1 cellular context compared by ENCODE assay signal in genomic region chr7:44221231-44221791, GRCh38.
TF ChIP-seq lines count a peak whose summit lies in the region.

No MANE protein-coding gene starts in this region.

TF ChIP-seq in K562, 482 proteins besides CTCF, POLR2A, EP300 and RAD21 (continued from another document and continues in another):
- TF ChIP-seq HDAC3 (IDR thresholded peaks at IDR 0.05; ENCODE audit: borderline replicate concordance, partially characterized antibody) = no peak
- no peak for TF ChIP-seq CCNT2 (IDR thresholded peaks at IDR 0.05; ENCODE audit: borderline replicate concordance, extremely low read depth, insufficient read length, low read depth, low read length)
- no peak for TF ChIP-seq ZEB2 (IDR thresholded peaks at IDR 0.05)
- TF ChIP-seq GABPA (tag; conservative IDR thresholded peaks at IDR 0.05; ENCODE audit: low read depth) = no peak
- no peak for TF ChIP-seq ELK3 (CRISPR knock-in tag; IDR thresholded peaks at IDR 0.05)
- TF ChIP-seq TOE1 (IDR thresholded peaks at IDR 0.05; ENCODE audit: borderline replicate concordance) = no peak
- peak; percentile 86 for TF ChIP-seq TOE1 (CRISPR knock-in tag; IDR thresholded peaks at IDR 0.05; ENCODE audit: borderline replicate concordance, low read depth)
- no peak for TF ChIP-seq CREB1 (IDR thresholded peaks at IDR 0.05)
- TF ChIP-seq CREB1 (CRISPR knock-in tag; IDR thresholded peaks at IDR 0.05) = peak; percentile 71
- TF ChIP-seq NBN (IDR thresholded peaks at IDR 0.05; ENCODE audit: low read depth) = no peak
- no peak for TF ChIP-seq CBX8 (IDR thresholded peaks at IDR 0.05; ENCODE audit: borderline replicate concordance, extremely low read depth, low read depth, low read length, poor library complexity, severe bottlenecking)
- TF ChIP-seq FOS (IDR thresholded peaks at IDR 0.05; ENCODE audit: extremely low read depth, insufficient read length) = no peak
- no peak for TF ChIP-seq TEAD4 (IDR thresholded peaks at IDR 0.05; ENCODE audit: low read length)
- TF ChIP-seq TEAD4 (CRISPR knock-in tag; IDR thresholded peaks at IDR 0.05; ENCODE audit: borderline replicate concordance) = peak; percentile 71; the same call in 1 of the 2 replicates
- TF ChIP-seq, protein P1, sequence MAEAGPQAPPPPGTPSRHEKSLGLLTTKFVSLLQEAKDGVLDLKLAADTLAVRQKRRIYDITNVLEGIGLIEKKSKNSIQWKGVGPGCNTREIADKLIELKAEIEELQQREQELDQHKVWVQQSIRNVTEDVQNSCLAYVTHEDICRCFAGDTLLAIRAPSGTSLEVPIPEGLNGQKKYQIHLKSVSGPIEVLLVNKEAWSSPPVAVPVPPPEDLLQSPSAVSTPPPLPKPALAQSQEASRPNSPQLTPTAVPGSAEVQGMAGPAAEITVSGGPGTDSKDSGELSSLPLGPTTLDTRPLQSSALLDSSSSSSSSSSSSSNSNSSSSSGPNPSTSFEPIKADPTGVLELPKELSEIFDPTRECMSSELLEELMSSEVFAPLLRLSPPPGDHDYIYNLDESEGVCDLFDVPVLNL (CRISPR knock-in tag; IDR thresholded peaks at IDR 0.05; ENCODE audit: low read depth) = peak; percentile 68
- TF ChIP-seq FOXP1 (CRISPR knock-in tag; IDR thresholded peaks at IDR 0.05) = peak; percentile 95
- TF ChIP-seq, protein P2, sequence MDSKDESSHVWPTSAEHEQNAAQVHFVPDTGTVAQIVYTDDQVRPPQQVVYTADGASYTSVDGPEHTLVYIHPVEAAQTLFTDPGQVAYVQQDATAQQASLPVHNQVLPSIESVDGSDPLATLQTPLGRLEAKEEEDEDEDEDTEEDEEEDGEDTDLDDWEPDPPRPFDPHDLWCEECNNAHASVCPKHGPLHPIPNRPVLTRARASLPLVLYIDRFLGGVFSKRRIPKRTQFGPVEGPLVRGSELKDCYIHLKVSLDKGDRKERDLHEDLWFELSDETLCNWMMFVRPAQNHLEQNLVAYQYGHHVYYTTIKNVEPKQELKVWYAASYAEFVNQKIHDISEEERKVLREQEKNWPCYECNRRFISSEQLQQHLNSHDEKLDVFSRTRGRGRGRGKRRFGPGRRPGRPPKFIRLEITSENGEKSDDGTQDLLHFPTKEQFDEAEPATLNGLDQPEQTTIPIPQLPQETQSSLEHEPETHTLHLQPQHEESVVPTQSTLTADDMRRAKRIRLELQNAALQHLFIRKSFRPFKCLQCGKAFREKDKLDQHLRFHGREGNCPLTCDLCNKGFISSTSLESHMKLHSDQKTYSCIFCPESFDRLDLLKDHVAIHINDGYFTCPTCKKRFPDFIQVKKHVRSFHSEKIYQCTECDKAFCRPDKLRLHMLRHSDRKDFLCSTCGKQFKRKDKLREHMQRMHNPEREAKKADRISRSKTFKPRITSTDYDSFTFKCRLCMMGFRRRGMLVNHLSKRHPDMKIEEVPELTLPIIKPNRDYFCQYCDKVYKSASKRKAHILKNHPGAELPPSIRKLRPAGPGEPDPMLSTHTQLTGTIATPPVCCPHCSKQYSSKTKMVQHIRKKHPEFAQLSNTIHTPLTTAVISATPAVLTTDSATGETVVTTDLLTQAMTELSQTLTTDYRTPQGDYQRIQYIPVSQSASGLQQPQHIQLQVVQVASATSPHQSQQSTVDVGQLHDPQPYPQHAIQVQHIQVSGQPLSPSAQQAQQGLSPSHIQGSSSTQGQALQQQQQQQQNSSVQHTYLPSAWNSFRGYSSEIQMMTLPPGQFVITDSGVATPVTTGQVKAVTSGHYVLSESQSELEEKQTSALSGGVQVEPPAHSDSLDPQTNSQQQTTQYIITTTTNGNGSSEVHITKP (IDR thresholded peaks at IDR 0.05; ENCODE audit: partially characterized antibody) = no peak
- no peak for TF ChIP-seq KHSRP (IDR thresholded peaks at IDR 0.05)
- no peak for TF ChIP-seq ARID2 (IDR thresholded peaks at IDR 0.05)
- TF ChIP-seq ESRRA (IDR thresholded peaks at IDR 0.05; ENCODE audit: borderline replicate concordance, low read depth) = no peak
- TF ChIP-seq ZSCAN29 (IDR thresholded peaks at IDR 0.05) = no peak
- no peak for TF ChIP-seq NRF1 (conservative IDR thresholded peaks at IDR 0.05 in 1 of 2, IDR thresholded peaks at IDR 0.05 in 1 of 2)
- peak; percentile 34; the same call in 1 of the 2 replicates for TF ChIP-seq ETV1 (tag; conservative IDR thresholded peaks at IDR 0.05; ENCODE audit: low read depth)
- TF ChIP-seq, protein P3, sequence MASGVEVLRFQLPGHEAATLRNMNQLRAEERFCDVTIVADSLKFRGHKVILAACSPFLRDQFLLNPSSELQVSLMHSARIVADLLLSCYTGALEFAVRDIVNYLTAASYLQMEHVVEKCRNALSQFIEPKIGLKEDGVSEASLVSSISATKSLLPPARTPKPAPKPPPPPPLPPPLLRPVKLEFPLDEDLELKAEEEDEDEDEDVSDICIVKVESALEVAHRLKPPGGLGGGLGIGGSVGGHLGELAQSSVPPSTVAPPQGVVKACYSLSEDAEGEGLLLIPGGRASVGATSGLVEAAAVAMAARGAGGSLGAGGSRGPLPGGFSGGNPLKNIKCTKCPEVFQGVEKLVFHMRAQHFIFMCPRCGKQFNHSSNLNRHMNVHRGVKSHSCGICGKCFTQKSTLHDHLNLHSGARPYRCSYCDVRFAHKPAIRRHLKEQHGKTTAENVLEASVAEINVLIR (CRISPR knock-in tag; IDR thresholded peaks at IDR 0.05) = no peak
- no peak for TF ChIP-seq ZNF830 (CRISPR knock-in tag; IDR thresholded peaks at IDR 0.05)
- TF ChIP-seq SREBF1 (IDR thresholded peaks at IDR 0.05; ENCODE audit: borderline replicate concordance, low read depth, low read length) = no peak
- TF ChIP-seq ZBTB17 (CRISPR knock-in tag; IDR thresholded peaks at IDR 0.05) = no peak
- TF ChIP-seq ZNF583 (CRISPR knock-in tag; IDR thresholded peaks at IDR 0.05) = no peak
- TF ChIP-seq ZSCAN32 (CRISPR knock-in tag; IDR thresholded peaks at IDR 0.05) = no peak
- TF ChIP-seq ZFX (CRISPR knock-in tag; IDR thresholded peaks at IDR 0.05) = peak; percentile 68
- no peak for TF ChIP-seq CREB5 (CRISPR knock-in tag; IDR thresholded peaks at IDR 0.05)
- no peak for TF ChIP-seq EZH2 (IDR thresholded peaks at IDR 0.05; ENCODE audit: borderline replicate concordance, low read depth, low read length)
- TF ChIP-seq SIRT6 (IDR thresholded peaks at IDR 0.05; ENCODE audit: low read depth, low read length) = no peak
- TF ChIP-seq, protein P4, sequence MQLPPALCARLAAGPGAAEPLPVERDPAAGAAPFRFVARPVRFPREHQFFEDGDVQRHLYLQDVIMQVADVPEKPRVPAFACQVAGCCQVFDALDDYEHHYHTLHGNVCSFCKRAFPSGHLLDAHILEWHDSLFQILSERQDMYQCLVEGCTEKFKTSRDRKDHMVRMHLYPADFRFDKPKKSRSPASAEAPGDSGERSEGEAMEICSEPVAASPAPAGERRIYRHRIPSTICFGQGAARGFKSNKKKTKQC (CRISPR knock-in tag; IDR thresholded peaks at IDR 0.05) = peak; percentile 97
- TF ChIP-seq ZNF174 (CRISPR knock-in tag; IDR thresholded peaks at IDR 0.05) = no peak
- TF ChIP-seq ZNF395 (CRISPR knock-in tag; IDR thresholded peaks at IDR 0.05) = no peak
- TF ChIP-seq PCBP2 (IDR thresholded peaks at IDR 0.05; ENCODE audit: low read depth, low read length, poor library complexity, severe bottlenecking) = no peak
- no peak for TF ChIP-seq EGR1 (conservative IDR thresholded peaks at IDR 0.05)
- TF ChIP-seq NR2C1 (IDR thresholded peaks at IDR 0.05) = no peak
- no peak for TF ChIP-seq NR2C1 (tag; IDR thresholded peaks at IDR 0.05)
- TF ChIP-seq, protein P5, sequence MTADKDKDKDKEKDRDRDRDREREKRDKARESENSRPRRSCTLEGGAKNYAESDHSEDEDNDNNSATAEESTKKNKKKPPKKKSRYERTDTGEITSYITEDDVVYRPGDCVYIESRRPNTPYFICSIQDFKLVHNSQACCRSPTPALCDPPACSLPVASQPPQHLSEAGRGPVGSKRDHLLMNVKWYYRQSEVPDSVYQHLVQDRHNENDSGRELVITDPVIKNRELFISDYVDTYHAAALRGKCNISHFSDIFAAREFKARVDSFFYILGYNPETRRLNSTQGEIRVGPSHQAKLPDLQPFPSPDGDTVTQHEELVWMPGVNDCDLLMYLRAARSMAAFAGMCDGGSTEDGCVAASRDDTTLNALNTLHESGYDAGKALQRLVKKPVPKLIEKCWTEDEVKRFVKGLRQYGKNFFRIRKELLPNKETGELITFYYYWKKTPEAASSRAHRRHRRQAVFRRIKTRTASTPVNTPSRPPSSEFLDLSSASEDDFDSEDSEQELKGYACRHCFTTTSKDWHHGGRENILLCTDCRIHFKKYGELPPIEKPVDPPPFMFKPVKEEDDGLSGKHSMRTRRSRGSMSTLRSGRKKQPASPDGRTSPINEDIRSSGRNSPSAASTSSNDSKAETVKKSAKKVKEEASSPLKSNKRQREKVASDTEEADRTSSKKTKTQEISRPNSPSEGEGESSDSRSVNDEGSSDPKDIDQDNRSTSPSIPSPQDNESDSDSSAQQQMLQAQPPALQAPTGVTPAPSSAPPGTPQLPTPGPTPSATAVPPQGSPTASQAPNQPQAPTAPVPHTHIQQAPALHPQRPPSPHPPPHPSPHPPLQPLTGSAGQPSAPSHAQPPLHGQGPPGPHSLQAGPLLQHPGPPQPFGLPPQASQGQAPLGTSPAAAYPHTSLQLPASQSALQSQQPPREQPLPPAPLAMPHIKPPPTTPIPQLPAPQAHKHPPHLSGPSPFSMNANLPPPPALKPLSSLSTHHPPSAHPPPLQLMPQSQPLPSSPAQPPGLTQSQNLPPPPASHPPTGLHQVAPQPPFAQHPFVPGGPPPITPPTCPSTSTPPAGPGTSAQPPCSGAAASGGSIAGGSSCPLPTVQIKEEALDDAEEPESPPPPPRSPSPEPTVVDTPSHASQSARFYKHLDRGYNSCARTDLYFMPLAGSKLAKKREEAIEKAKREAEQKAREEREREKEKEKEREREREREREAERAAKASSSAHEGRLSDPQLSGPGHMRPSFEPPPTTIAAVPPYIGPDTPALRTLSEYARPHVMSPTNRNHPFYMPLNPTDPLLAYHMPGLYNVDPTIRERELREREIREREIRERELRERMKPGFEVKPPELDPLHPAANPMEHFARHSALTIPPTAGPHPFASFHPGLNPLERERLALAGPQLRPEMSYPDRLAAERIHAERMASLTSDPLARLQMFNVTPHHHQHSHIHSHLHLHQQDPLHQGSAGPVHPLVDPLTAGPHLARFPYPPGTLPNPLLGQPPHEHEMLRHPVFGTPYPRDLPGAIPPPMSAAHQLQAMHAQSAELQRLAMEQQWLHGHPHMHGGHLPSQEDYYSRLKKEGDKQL (CRISPR knock-in tag; IDR thresholded peaks at IDR 0.05; ENCODE audit: borderline replicate concordance) = peak; percentile 62; the same call in 1 of the 2 replicates
- TF ChIP-seq, protein P6, sequence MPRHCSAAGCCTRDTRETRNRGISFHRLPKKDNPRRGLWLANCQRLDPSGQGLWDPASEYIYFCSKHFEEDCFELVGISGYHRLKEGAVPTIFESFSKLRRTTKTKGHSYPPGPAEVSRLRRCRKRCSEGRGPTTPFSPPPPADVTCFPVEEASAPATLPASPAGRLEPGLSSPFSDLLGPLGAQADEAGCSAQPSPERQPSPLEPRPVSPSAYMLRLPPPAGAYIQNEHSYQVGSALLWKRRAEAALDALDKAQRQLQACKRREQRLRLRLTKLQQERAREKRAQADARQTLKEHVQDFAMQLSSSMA (CRISPR knock-in tag; IDR thresholded peaks at IDR 0.05) = no peak
- TF ChIP-seq FOXO4 (CRISPR knock-in tag; IDR thresholded peaks at IDR 0.05) = no peak
- peak in 1 of 2 experiments; percentile 80; a peak in 1 of 4 replicates for TF ChIP-seq FOXA3 (CRISPR knock-in tag; conservative IDR thresholded peaks at IDR 0.05 in 1 of 2, IDR thresholded peaks at IDR 0.05 in 1 of 2)
- no peak for TF ChIP-seq PTTG1 (tag; IDR thresholded peaks at IDR 0.05; ENCODE audit: low read depth)
- TF ChIP-seq MCM3 (IDR thresholded peaks at IDR 0.05) = no peak
- no peak for TF ChIP-seq KAT7 (CRISPR knock-in tag; IDR thresholded peaks at IDR 0.05; ENCODE audit: borderline replicate concordance)
- no peak for TF ChIP-seq ZZZ3 (IDR thresholded peaks at IDR 0.05)
